In genomic region chr3:184133840-184134745, GRCh38 we compare ENCODE assay signal across 8 cellular contexts. TPM values are rescaled to one million over a fixed set of nuclear protein-coding genes. Genes with fewer than 3 reads are reported as not detected.
DNase-seq lines count a peak whose midpoint lies in the region; ATAC-seq and TF ChIP-seq lines count a peak whose summit lies in the region.

No MANE protein-coding gene starts in this region.

- peak overlapping the region; percentile 98 for H3K4me3 Mint-ChIP-seq in activated CD4-positive, alpha-beta T cell treated with anti-CD3 and anti-CD28 coated beads, Interleukin-2, amount 10 ng/mL, durations not matched to agents 7 days and 5 days

- H3K9ac ChIP-seq in DND-41 (ENCODE audit: low read depth, low read length): peak overlapping the region; percentile 94

- peak overlapping the region; percentile 93 for H3K27ac ChIP-seq in DND-41 (ENCODE audit: low read length)
- H3K27ac ChIP-seq in ectodermal cell (ENCODE audit: insufficient read depth, low read depth, low read length, poor library complexity, severe bottlenecking): no peak overlapping the region
- peak overlapping the region; percentile 60 to 88 (median 64) for H3K27ac ChIP-seq in right lobe of liver

- peak overlapping the region; percentile 96 for H2AFZ ChIP-seq in DND-41 (ENCODE audit: low read depth, low read length)

- intact Hi-C loops in right lobe of liver (cut with DNase I): no loop called here

- POLR2A ChIA-PET in activated CD4-positive, alpha-beta T cell treated with anti-CD3 and anti-CD28 coated beads, Interleukin-2, amount 10 ng/mL, durations not matched to agents 7 days and 5 days (lab: Charles Lee): no interaction called here

- 0 to 1% methylated on average over 34 to 36 of the region's 37 CpGs for WGBS in ectodermal cell, 2 experiments
- WGBS in right lobe of liver (ENCODE audit: insufficient coverage, low coverage, low lambda C conversion rate, missing lambda C conversion rate): 1% methylated on average over 34 of the region's 37 CpGs

- H3K4me1 ChIP-seq in DND-41 (ENCODE audit: insufficient read depth, low read length) (peaks cover 38% of the 10 kb centered on the region), ectodermal cell (ENCODE audit: control insufficient read depth, insufficient read depth, low read length) (no peaks in the 10 kb centered on the region), right lobe of liver (peaks cover 0 to 11% (median 3%) of the 10 kb centered on the region in 4 donors)

- no peaks in the 10 kb centered on the region for H3K27me3 ChIP-seq in DND-41 (ENCODE audit: insufficient read depth, low read length, poor library complexity)
- H3K27me3 ChIP-seq in ectodermal cell (ENCODE audit: control insufficient read depth, insufficient read depth, low read length, poor library complexity, severe bottlenecking): peaks cover 3% of the 10 kb centered on the region
- H3K27me3 ChIP-seq in right lobe of liver: no peaks in the 10 kb centered on the region

- H3K27ac Mint-ChIP-seq in activated CD4-positive, alpha-beta T cell treated with anti-CD3 and anti-CD28 coated beads, Interleukin-2, amount 10 ng/mL, durations not matched to agents 7 days and 5 days: peak overlapping the region; percentile 96

- no peaks in the 10 kb centered on the region for H3K9me3 Mint-ChIP-seq in activated CD4-positive, alpha-beta T cell treated with anti-CD3 and anti-CD28 coated beads, Interleukin-2, amount 10 ng/mL, durations not matched to agents 7 days and 5 days

- H3K36me3 ChIP-seq in DND-41 (ENCODE audit: insufficient read depth, low read length) (peaks cover 22% of the 10 kb centered on the region), ectodermal cell (ENCODE audit: control insufficient read depth, insufficient read depth, low read length) (no peaks in the 10 kb centered on the region), right lobe of liver (peaks cover 0 to 5% (median 2%) of the 10 kb centered on the region in 4 donors)

- peaks cover 34% of the 10 kb centered on the region for H3K4me1 Mint-ChIP-seq in activated CD4-positive, alpha-beta T cell treated with anti-CD3 and anti-CD28 coated beads, Interleukin-2, amount 10 ng/mL, durations not matched to agents 7 days and 5 days

- peak; percentile 59 for TF ChIP-seq POLR2A in right lobe of liver (IDR thresholded peaks at IDR 0.05)

- H3K9me3 ChIP-seq in DND-41 (ENCODE audit: insufficient read depth, low read length, severe bottlenecking) (no peaks in the 10 kb centered on the region), ectodermal cell (ENCODE audit: control insufficient read depth, low read length) (no peaks in the 10 kb centered on the region), right lobe of liver (no peaks in the 10 kb centered on the region)

- H3K4me2 ChIP-seq in DND-41 (ENCODE audit: insufficient read depth, low read length): peak overlapping the region; percentile 93

- no peaks in the 10 kb centered on the region for H3K27me3 Mint-ChIP-seq in activated CD4-positive, alpha-beta T cell treated with anti-CD3 and anti-CD28 coated beads, Interleukin-2, amount 10 ng/mL, durations not matched to agents 7 days and 5 days

- TF ChIP-seq CTCF in DND-41 (IDR thresholded peaks at IDR 0.05; ENCODE audit: borderline replicate concordance, extremely low read depth, low read length, poor library complexity, severe bottlenecking): no peak
- TF ChIP-seq CTCF in right lobe of liver (IDR thresholded peaks at IDR 0.05): no peak

- peaks cover 8% of the 10 kb centered on the region for H3K36me3 Mint-ChIP-seq in activated CD4-positive, alpha-beta T cell treated with anti-CD3 and anti-CD28 coated beads, Interleukin-2, amount 10 ng/mL, durations not matched to agents 7 days and 5 days (ENCODE audit: low read depth)

- CTCF ChIA-PET in activated CD4-positive, alpha-beta T cell treated with anti-CD3 and anti-CD28 coated beads, Interleukin-2, amount 10 ng/mL, durations not matched to agents 7 days and 5 days (lab: Charles Lee): interaction anchor here (0.9 to 1.6 kb wide), 3 partner anchors 11 to 574 kb away, joined by 3 to 4 read pairs (median 3); partner anchors contain the start of gene ABCC5

- DNase-seq in DND-41: peak; percentile 76
- peak; percentile 66 for DNase-seq in NCI-H460 (ENCODE audit: extremely low read depth, low read depth)
- peak; percentile 39 for DNase-seq in activated CD4-positive, alpha-beta T cell treated with anti-CD3 and anti-CD28 coated beads, Interleukin-2, amount 10 ng/mL, durations not matched to agents 7 days and 5 days
- peak; percentile 89 to 95 (median 95) for DNase-seq in right lobe of liver
- DNase-seq in stimulated activated CD4-positive, alpha-beta T cell treated with anti-CD3 and anti-CD28 coated beads, Interleukin-4, amount 100 ng/mL, for 24 hours: peak; percentile 70

- peak overlapping the region; percentile 98 to 99 for H3K4me3 ChIP-seq in DND-41 (ENCODE audit: low read depth in 1 of 2, low read length in 2 of 2)
- peak overlapping the region; percentile 72 for H3K4me3 ChIP-seq in ectodermal cell (ENCODE audit: insufficient read depth, low read depth, low read length)
- peak overlapping the region; percentile 85 to 90 (median 88) for H3K4me3 ChIP-seq in right lobe of liver

- peaks cover 53% of the 10 kb centered on the region for H3K79me2 ChIP-seq in DND-41 (ENCODE audit: insufficient read depth, low read length)

- H4K20me1 ChIP-seq in DND-41 (ENCODE audit: insufficient read depth, low read length): peaks cover 15% of the 10 kb centered on the region; the same call in 1 of the 2 replicates

- ATAC-seq in DND-41 (ENCODE audit: insufficient read depth, low read depth): peak; percentile 58
- ATAC-seq in HG02870 (IDR thresholded peaks at IDR 0.05; ENCODE audit: unreplicated experiment): peak; percentile 40
- ATAC-seq in right lobe of liver: peak; percentile 78 to 89 (median 84)
- no peak for ATAC-seq in HG02840 (IDR thresholded peaks at IDR 0.05; ENCODE audit: low FRiP score, unreplicated experiment)

RNA-seq across cellular contexts. Expression of gene EIF2B5, which starts 1.1 kb away (rescaled TPM):
- total RNA-seq in NCI-H460 (2014; rRNA removed; shearing (Covaris generic)): 32.0 and 33.3 TPM in 2 replicates
- polyA plus RNA-seq in NCI-H460 (2014; cell fraction: nucleus; rRNA removed): 106 and 114 TPM in 2 replicates
- total RNA-seq in activated CD4-positive, alpha-beta T cell treated with anti-CD3 and anti-CD28 coated beads, Interleukin-2, amount 10 ng/mL, durations not matched to agents 7 days and 5 days: 10 to 100 TPM; 53.0 to 60.0 TPM
- 44.3 TPM for polyA plus RNA-seq in ectodermal cell (2013, experiment 1 of 4)
- 42.1 TPM for polyA plus RNA-seq in ectodermal cell (2013, experiment 2 of 4)
- polyA plus RNA-seq in ectodermal cell (2013, experiment 3 of 4): 31.9 TPM
- polyA plus RNA-seq in ectodermal cell (2013, experiment 4 of 4): 37.9 TPM
- total RNA-seq in right lobe of liver: 10 to 100 TPM; 16.7 to 25.6 (median 20.5) TPM

RNA-seq across cellular contexts. Expression of gene DVL3, which starts 21.1 kb away (rescaled TPM):
- total RNA-seq in NCI-H460 (2014; rRNA removed; shearing (Covaris generic)): 16.1 and 19.4 TPM in 2 replicates
- polyA plus RNA-seq in NCI-H460 (2014; cell fraction: nucleus; rRNA removed): 48.6 and 70.8 TPM in 2 replicates
- 10 to 100 TPM; 35.0 to 36.3 TPM for total RNA-seq in activated CD4-positive, alpha-beta T cell treated with anti-CD3 and anti-CD28 coated beads, Interleukin-2, amount 10 ng/mL, durations not matched to agents 7 days and 5 days
- polyA plus RNA-seq in ectodermal cell (2013, experiment 1 of 4): 62.2 TPM
- 65.2 TPM for polyA plus RNA-seq in ectodermal cell (2013, experiment 2 of 4)
- polyA plus RNA-seq in ectodermal cell (2013, experiment 3 of 4): 52.0 TPM
- 56.7 TPM for polyA plus RNA-seq in ectodermal cell (2013, experiment 4 of 4)
- total RNA-seq in right lobe of liver: 10 to 100 TPM; 18.9 to 28.1 (median 21.8) TPM

RNA-seq across cellular contexts. Expression of gene HTR3E, which starts 37.2 kb away (rescaled TPM):
- total RNA-seq in NCI-H460 (2014; rRNA removed; shearing (Covaris generic)): not detected in 2 replicates
- polyA plus RNA-seq in NCI-H460 (2014; cell fraction: nucleus; rRNA removed): not detected in 2 replicates
- total RNA-seq in activated CD4-positive, alpha-beta T cell treated with anti-CD3 and anti-CD28 coated beads, Interleukin-2, amount 10 ng/mL, durations not matched to agents 7 days and 5 days: not detected
- polyA plus RNA-seq in ectodermal cell (2013, experiment 1 of 4): not detected
- polyA plus RNA-seq in ectodermal cell (2013, experiment 2 of 4): not detected
- polyA plus RNA-seq in ectodermal cell (2013, experiment 3 of 4): not detected
- not detected for polyA plus RNA-seq in ectodermal cell (2013, experiment 4 of 4)
- total RNA-seq in right lobe of liver: not detected

RNA-seq across cellular contexts. Expression of gene AP2M1, which starts 40.6 kb away (rescaled TPM):
- total RNA-seq in NCI-H460 (2014; rRNA removed; shearing (Covaris generic)): 110 and 117 TPM in 2 replicates
- polyA plus RNA-seq in NCI-H460 (2014; cell fraction: nucleus; rRNA removed): 119 and 125 TPM in 2 replicates
- total RNA-seq in activated CD4-positive, alpha-beta T cell treated with anti-CD3 and anti-CD28 coated beads, Interleukin-2, amount 10 ng/mL, durations not matched to agents 7 days and 5 days: 100 to 1,000 TPM; 222 to 223 TPM
- polyA plus RNA-seq in ectodermal cell (2013, experiment 1 of 4): 556 TPM
- 518 TPM for polyA plus RNA-seq in ectodermal cell (2013, experiment 2 of 4)
- polyA plus RNA-seq in ectodermal cell (2013, experiment 3 of 4): 427 TPM
- 459 TPM for polyA plus RNA-seq in ectodermal cell (2013, experiment 4 of 4)
- 100 to 1,000 TPM in 4 of 6 experiments, 10 to 100 TPM in 2; 87.4 to 119 (median 105) TPM for total RNA-seq in right lobe of liver

RNA-seq across cellular contexts. Expression of gene ABCF3, which starts 51.9 kb away (rescaled TPM):
- total RNA-seq in NCI-H460 (2014; rRNA removed; shearing (Covaris generic)): 21.1 and 25.4 TPM in 2 replicates
- 49.0 and 68.0 TPM in 2 replicates for polyA plus RNA-seq in NCI-H460 (2014; cell fraction: nucleus; rRNA removed)
- 10 to 100 TPM; 62.2 to 64.4 TPM for total RNA-seq in activated CD4-positive, alpha-beta T cell treated with anti-CD3 and anti-CD28 coated beads, Interleukin-2, amount 10 ng/mL, durations not matched to agents 7 days and 5 days
- polyA plus RNA-seq in ectodermal cell (2013, experiment 1 of 4): 42.0 TPM
- polyA plus RNA-seq in ectodermal cell (2013, experiment 2 of 4): 49.4 TPM
- 32.4 TPM for polyA plus RNA-seq in ectodermal cell (2013, experiment 3 of 4)
- 34.7 TPM for polyA plus RNA-seq in ectodermal cell (2013, experiment 4 of 4)
- 10 to 100 TPM; 33.7 to 40.6 (median 38.5) TPM for total RNA-seq in right lobe of liver

Comparison
In these comparisons a context has a peak if more than half of its experiments do, and no peak if none do; other contexts are left out.
1. DNase-seq: peak in every context shown above with its lines; median percentile 95 in right lobe of liver; 76 in DND-41; 70 in stimulated activated CD4-positive, alpha-beta T cell treated with anti-CD3 and anti-CD28 coated beads, Interleukin-4, amount 100 ng/mL, for 24 hours; 66 in NCI-H460; 39 in activated CD4-positive, alpha-beta T cell treated with anti-CD3 and anti-CD28 coated beads, Interleukin-2, amount 10 ng/mL, durations not matched to agents 7 days and 5 days.